14 cellular contexts compared by ENCODE assay signal in the genomic region with DNA sequence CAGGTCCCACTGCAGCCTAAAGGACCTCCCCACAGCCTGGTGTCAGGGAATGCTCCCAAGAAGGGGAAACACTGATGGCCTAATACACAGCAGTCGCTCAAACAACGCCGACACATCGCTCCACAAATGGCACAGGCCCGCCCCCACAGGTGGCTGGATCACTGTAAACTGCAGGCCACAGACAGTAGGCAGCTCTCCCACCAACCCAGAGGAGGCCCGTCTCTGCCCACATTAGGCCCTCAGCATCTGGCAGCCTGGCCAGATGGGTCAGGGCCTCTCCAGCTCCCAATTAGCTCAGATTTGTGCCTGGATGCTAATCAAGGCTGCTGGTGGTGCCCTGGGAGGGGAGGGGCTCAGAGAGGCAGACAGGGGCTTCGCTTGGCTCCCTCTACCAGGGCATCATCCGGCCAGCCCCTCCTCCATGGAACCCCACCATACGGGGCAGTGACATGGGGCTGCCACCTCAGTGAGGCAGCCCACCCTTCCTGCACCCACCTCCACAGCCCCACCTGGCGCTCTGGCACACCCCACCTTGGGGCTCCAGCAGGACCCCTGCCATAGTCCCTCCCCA. TPM values are rescaled to one million over a fixed set of nuclear protein-coding genes. Genes with fewer than 3 reads are reported as not detected.
DNase-seq lines count a peak whose midpoint lies in the region; ATAC-seq and TF ChIP-seq lines count a peak whose summit lies in the region.
"Had no signal": no experiment of that assay in that cellular context is flagged by ENCODE, and none has a peak within 500 bp of the region (broad histone marks: within the 10 kb centered on the region; RNA-seq: fewer than 3 reads in every experiment).

No MANE protein-coding gene starts in this region.

- H3K27ac ChIP-seq in heart left ventricle (peak overlapping the region in 11 of 12 donors; percentile 51 to 90 (median 77)), hepatocyte (no peak overlapping the region)
- H3K27ac ChIP-seq: SJCRH30 had no signal

- H3K4me2 ChIP-seq in hepatocyte = no peak overlapping the region

- H3K9me3 ChIP-seq in heart left ventricle (no peaks in the 10 kb centered on the region), hepatocyte (ENCODE audit: low read depth) (no peaks in the 10 kb centered on the region)
- H3K9me3 ChIP-seq: SJCRH30 had no signal

- no peak for TF ChIP-seq POLR2A in heart left ventricle (IDR thresholded peaks at IDR 0.05)

- intact Hi-C loops in heart left ventricle (cut with DNase I) (no loop called here), posterior cingulate gyrus (cut with DNase I) (no loop called here)

- DNase-seq in D341Med (ENCODE audit: low spot score) (peak; percentile 28), RPMI7951 (ENCODE audit: low read depth) (peak; percentile 30), heart left ventricle (peak in 4 of 5 donors; percentile 4 to 30 (median 18)), posterior cingulate gyrus (peak in 9 of 10 donors; percentile 3 to 66 (median 12)), hepatocyte (ENCODE audit: low spot score) (no peak), RKO (ENCODE audit: low spot score) (no peak)
- DNase-seq: CD4-positive, CD25-positive, alpha-beta regulatory T cell; central memory CD4-positive, alpha-beta T cell; erythroblast; HCEC 1CT; NCI-H1105 treated with DMSO at 0.1 percent for 48 hours had no signal

- no peak for TF ChIP-seq CTCF in heart left ventricle (IDR thresholded peaks at IDR 0.05)
- TF ChIP-seq CTCF in hepatocyte (IDR thresholded peaks at IDR 0.05; ENCODE audit: poor library complexity) = no peak

- H4K20me1 ChIP-seq in hepatocyte (ENCODE audit: insufficient read depth, poor library complexity, severe bottlenecking) = no peaks in the 10 kb centered on the region

- H3K4me1 ChIP-seq in heart left ventricle (peaks cover 0 to 72% (median 29%) of the 10 kb centered on the region in 12 donors), hepatocyte (ENCODE audit: insufficient read depth) (no peaks in the 10 kb centered on the region)
- H3K4me1 ChIP-seq: SJCRH30 had no signal

- no peak for ATAC-seq in heart left ventricle
- no peak for ATAC-seq in GM21528 (IDR thresholded peaks at IDR 0.05; ENCODE audit: low FRiP score, unreplicated experiment)
- no peak for ATAC-seq in HG03442 (IDR thresholded peaks at IDR 0.05; ENCODE audit: unreplicated experiment)

- H3K79me2 ChIP-seq in hepatocyte = no peaks in the 10 kb centered on the region

- H3K4me3 ChIP-seq in heart left ventricle (no peak overlapping the region), hepatocyte (no peak overlapping the region)
- H3K4me3 ChIP-seq: SJCRH30 had no signal

- no peak overlapping the region for H2AFZ ChIP-seq in hepatocyte

- H3K9me2 ChIP-seq in hepatocyte (replicated peaks; ENCODE audit: insufficient read depth) = no peaks in the 10 kb centered on the region

- 80 to 95% (median 90%) methylated on average over 6 to 10 of the region's 10 CpGs for WGBS in heart left ventricle, 4 donors
- WGBS in hepatocyte (ENCODE audit: low lambda C conversion rate, missing lambda C conversion rate) = 87% methylated on average over 9 of the region's 10 CpGs

- H3K36me3 ChIP-seq in heart left ventricle (no peaks in the 10 kb centered on the region), hepatocyte (replicated peaks; ENCODE audit: insufficient read depth, low read depth) (no peaks in the 10 kb centered on the region)
- H3K36me3 ChIP-seq: SJCRH30 had no signal

- H3K27me3 ChIP-seq in heart left ventricle (no peaks in the 10 kb centered on the region), hepatocyte (no peaks in the 10 kb centered on the region)

RNA-seq across cellular contexts. Expression of gene CAMK2B, which starts 42.7 kb away (rescaled TPM):
- 10.9 and 19.6 TPM in 2 replicates for total RNA-seq in RPMI7951 (2014; rRNA removed; shearing (Covaris generic))
- total RNA-seq in heart left ventricle = 100 to 1,000 TPM in 5 of 9 donors, 10 to 100 TPM in 4; 77.5 to 141 (median 104) TPM
- polyA plus RNA-seq in heart left ventricle = 100 to 1,000 TPM in 1 of 2 donors, 10 to 100 TPM in 1; 35.7 to 103 TPM
- total RNA-seq in hepatocyte = 0.37 TPM in 1 of 2 replicates, not detected in the other
- 1.7 TPM in 1 of 2 replicates, not detected in the other for polyA plus RNA-seq in hepatocyte
- total RNA-seq: CD4-positive, CD25-positive, alpha-beta regulatory T cell had no signal
- polyA plus RNA-seq: CD4-positive, CD25-positive, alpha-beta regulatory T cell had no signal

Comparison
In these comparisons a context has a peak if more than half of its experiments do, and no peak if none do; other contexts are left out.
1. DNase-seq: peak in D341Med (single experiment), RPMI7951 (single experiment), heart left ventricle (4 of 5) and posterior cingulate gyrus (9 of 10); none in hepatocyte (single experiment) and RKO (single experiment).